Comparison of ENCODE assay signal across 8 cellular contexts in the genomic region with DNA sequence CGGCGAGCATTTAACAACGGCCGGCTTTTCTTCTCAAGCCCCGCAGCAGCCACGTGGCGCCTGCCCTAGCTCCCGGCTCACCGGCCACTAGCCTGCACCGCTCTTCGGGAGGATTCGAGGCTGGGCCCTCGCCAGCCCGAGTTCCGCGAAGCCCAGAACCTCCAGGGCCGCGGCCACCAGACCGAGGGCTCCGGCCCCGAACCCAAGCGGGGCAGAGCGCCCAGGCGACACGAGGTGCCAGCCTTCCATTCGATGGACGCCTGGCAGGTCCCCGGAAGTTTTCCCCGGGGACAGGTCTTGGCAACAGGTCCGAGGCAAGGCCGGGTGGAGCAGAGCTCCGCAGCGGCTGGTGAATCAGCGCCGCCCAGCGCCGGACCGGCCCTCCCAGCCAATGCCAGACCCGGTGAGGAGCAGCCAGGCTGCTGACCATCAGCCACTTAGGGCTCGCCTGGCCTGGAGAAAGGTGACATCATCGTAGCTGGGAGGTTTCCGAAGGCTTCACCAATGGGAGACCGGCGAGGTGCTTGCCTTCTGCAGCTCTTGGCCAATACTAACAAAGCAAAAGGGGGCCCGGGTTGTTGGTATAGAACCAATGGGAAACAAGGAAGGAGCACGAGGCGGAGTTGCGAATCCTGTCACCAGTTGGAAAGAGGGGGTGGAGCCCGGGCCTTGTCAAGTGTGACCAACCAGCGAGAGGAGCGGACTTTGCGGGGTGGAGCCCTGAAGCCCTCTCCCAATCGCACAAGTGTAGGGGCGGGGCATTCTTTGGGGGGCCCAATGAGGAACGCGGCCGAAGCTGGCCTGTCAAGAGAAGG.
DNase-seq lines count a peak whose midpoint lies in the region; ATAC-seq and TF ChIP-seq lines count a peak whose summit lies in the region.

No MANE protein-coding gene starts in this region.

- TF ChIP-seq CTCF in AG10803 (conservative IDR thresholded peaks at IDR 0.05; ENCODE audit: low read length): no peak

- DNase-seq in AG10803 (ENCODE audit: low read depth): peak; percentile 100
- DNase-seq in NCI-H345 treated with DMSO at 0.1 percent for 48 hours (lab: John Stamatoyannopoulos, UW; ENCODE audit: unreplicated experiment): peak; percentile 99
- peak; percentile 99 to 100 for DNase-seq in cerebellar nuclear complex (lab: John Stamatoyannopoulos, UW)
- peak; percentile 100 for DNase-seq in islet precursor cell
- DNase-seq in stimulated activated CD4-positive, alpha-beta T cell treated with anti-CD3 and anti-CD28 coated beads, Interleukin-12 subunit alpha, Interleukin-12 subunit beta, amount 100 ng/mL, for 48 hours (ENCODE audit: low read depth in 2 of 3, low spot score in 1 of 3): peak; percentile 99 to 100 (median 99)

- ATAC-seq in GM19023 (IDR thresholded peaks at IDR 0.05; ENCODE audit: unreplicated experiment): peak; percentile 89
- peak; percentile 85 for ATAC-seq in HG03280 (IDR thresholded peaks at IDR 0.05; ENCODE audit: unreplicated experiment)
- peak; percentile 92 to 93 for ATAC-seq in activated CD4-positive, CD25-positive, alpha-beta regulatory T cell treated with anti-CD3 and anti-CD28 coated beads, Interleukin-2, amount 50 U/mL, for 24 hours

- peak overlapping the region; percentile 74 for H3K4me3 ChIP-seq in AG10803 (ENCODE audit: low read length)

Comparison
In these comparisons a context has a peak if more than half of its experiments do, and no peak if none do; other contexts are left out.
1. Peak in every context shown above with its lines: DNase-seq, ATAC-seq and H3K4me3 ChIP-seq.